ENCODE assay signal across 8 cellular contexts in the genomic region with DNA sequence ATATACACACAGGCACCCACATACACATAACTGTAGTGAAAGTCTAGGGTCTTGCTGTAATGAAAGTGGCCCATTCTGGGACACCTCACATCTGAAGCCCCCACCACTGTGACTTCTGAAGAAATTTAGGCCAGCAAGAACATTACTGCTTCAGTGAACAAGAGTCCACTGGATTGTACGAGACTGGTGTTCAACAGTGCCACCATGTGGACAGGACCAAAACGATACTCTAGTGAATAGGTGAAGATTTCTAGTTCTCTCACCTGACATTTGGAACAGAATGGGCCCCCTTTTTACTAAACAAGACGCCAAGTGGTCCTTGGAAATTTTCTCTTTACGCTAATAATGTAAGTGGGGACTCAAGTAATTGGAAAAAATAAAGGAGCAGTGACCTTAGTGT.
DNase-seq lines count a peak whose midpoint lies in the region; ATAC-seq, FAIRE-seq and TF ChIP-seq lines count a peak whose summit lies in the region.

No MANE protein-coding gene starts in this region.

- no peak; the same call in 2 of the 3 replicates for ATAC-seq in RWPE2 (ENCODE audit: low read depth)
- ATAC-seq in HG03175 (IDR thresholded peaks at IDR 0.05; ENCODE audit: unreplicated experiment): no peak

- H3K9me3 ChIP-seq in RWPE2 (ENCODE audit: severe bottlenecking): no peaks in the 10 kb centered on the region
- H3K9me3 ChIP-seq in small intestine (ENCODE audit: control insufficient read depth, low read depth): no peaks in the 10 kb centered on the region

- DNase-seq in RWPE2 (ENCODE audit: low spot score) (no peak), iPS DF 19.7 (ENCODE audit: low read depth, low spot score) (peak; percentile 7), small intestine (no peak), EL (no peak)
- no peak for DNase-seq in activated CD8-positive, alpha-beta memory T cell treated with anti-CD3 and anti-CD28 coated beads, Interleukin-2, amount 50 U/mL, for 4 hours

- H3K36me3 ChIP-seq in RWPE2 (ENCODE audit: low read depth) (no peaks in the 10 kb centered on the region), small intestine (ENCODE audit: control insufficient read depth in 2 of 2, insufficient read depth in 2 of 2, low read length in 2 of 2) (no peaks in the 10 kb centered on the region)

- H3K27me3 ChIP-seq in RWPE2 (ENCODE audit: insufficient read depth, poor library complexity, severe bottlenecking): no peaks in the 10 kb centered on the region
- H3K27me3 ChIP-seq in small intestine (ENCODE audit: control insufficient read depth in 2 of 2, insufficient read depth in 2 of 2, low read length in 2 of 2): no peaks in the 10 kb centered on the region

- no peak for FAIRE-seq in small intestine (lab: Jason Lieb, UNC)

- no peaks in the 10 kb centered on the region for H3K4me1 ChIP-seq in RWPE2 (ENCODE audit: insufficient read depth, poor library complexity, severe bottlenecking)
- H3K4me1 ChIP-seq in small intestine (ENCODE audit: control insufficient read depth in 2 of 2, insufficient read depth in 1 of 2, low read depth in 1 of 2, low read length in 1 of 2): no peaks in the 10 kb centered on the region

- no peak overlapping the region for H3K4me3 ChIP-seq in RWPE2 (ENCODE audit: severe bottlenecking)
- H3K4me3 ChIP-seq in small intestine (ENCODE audit: low read depth in 1 of 2, low read length in 2 of 2): no peak overlapping the region

- WGBS in small intestine, 3 donors: 66 to 76% (median 70%) methylated on average over 4 of the region's 4 CpGs

- H3K27ac ChIP-seq in C4-2B (no peak overlapping the region), RWPE2 (ENCODE audit: poor library complexity, severe bottlenecking) (no peak overlapping the region), small intestine (ENCODE audit: low read depth in 1 of 2, low read length in 1 of 2) (no peak overlapping the region)

- peak; percentile 63 for TF ChIP-seq CTCF in C4-2B (conservative IDR thresholded peaks at IDR 0.05)
- peak; percentile 40; the same call in 1 of the 3 replicates for TF ChIP-seq CTCF in GM12872 (IDR thresholded peaks at IDR 0.05; ENCODE audit: insufficient read depth, low read depth, low read length)
- peak; percentile 77 for TF ChIP-seq CTCF in RWPE2 (IDR thresholded peaks at IDR 0.05; ENCODE audit: poor library complexity, severe bottlenecking)
